In the genomic region with DNA sequence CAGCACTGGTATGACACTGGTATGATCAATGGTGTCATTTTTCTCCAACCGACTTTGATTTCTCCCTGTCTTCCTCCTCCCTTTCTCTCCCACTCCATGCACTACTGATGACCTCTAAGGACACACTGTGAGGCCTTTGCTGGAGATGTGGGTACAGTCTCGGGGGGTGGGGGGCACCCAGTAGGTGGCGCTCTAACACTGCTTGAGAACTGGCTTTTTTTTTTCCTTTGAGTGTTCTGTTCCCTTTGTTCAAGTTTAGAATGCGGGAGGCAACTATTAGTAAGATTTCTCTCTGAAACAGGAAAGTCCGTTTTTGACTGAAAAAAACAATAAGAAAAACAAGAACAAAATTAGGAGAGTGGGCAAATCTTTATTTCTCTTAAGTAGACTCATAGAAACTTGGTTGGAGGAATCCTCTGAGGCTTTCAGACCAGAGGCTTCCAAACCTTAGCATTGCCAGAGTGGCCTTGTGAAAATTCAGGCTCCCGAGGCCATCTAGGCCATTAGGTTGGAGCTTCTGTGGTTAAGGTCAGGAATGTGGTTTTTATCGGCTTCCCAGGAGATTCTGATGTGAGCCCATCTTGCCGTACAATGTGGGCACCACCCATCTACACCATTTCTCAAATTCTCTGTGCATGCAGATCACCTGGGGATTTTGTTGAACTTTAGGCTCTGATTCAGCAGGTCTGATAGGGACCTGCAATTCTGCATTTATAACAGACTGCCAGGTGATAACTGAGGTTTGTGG, we compare ENCODE assay signal across 7 cellular contexts. TPM values are rescaled to one million over a fixed set of nuclear protein-coding genes. Genes with fewer than 3 reads are reported as not detected.
DNase-seq lines count a peak whose midpoint lies in the region; ATAC-seq and TF ChIP-seq lines count a peak whose summit lies in the region.

No MANE protein-coding gene starts in this region.

- H3K79me2 ChIP-seq in hepatocyte, result peaks cover 88% of the 10 kb centered on the region

- TF ChIP-seq CTCF in hepatocyte (IDR thresholded peaks at IDR 0.05; ENCODE audit: poor library complexity), result peak; percentile 57

- ATAC-seq in GM21619 (IDR thresholded peaks at IDR 0.05; ENCODE audit: unreplicated experiment) (peak; percentile 49), HG02973 (IDR thresholded peaks at IDR 0.05; ENCODE audit: unreplicated experiment) (no peak)

- no peak overlapping the region for H3K4me3 ChIP-seq in hepatocyte

- H2AFZ ChIP-seq in hepatocyte, result no peak overlapping the region

- no peak overlapping the region for H3K27ac ChIP-seq in hepatocyte

- no peaks in the 10 kb centered on the region for H3K9me3 ChIP-seq in hepatocyte (ENCODE audit: low read depth)

- DNase-seq in ELR (ENCODE audit: low read depth), result peak; percentile 66
- peak; percentile 6 for DNase-seq in NCI-H2227 (lab: John Stamatoyannopoulos, UW; ENCODE audit: unreplicated experiment)
- DNase-seq in activated T-helper 9 cell treated with anti-CD3 and anti-CD28 coated beads, Interleukin-2, amount 50 U/mL, for 16 hours (ENCODE audit: low read depth), result peak; percentile 3
- peak; percentile 56 for DNase-seq in hepatocyte (ENCODE audit: low spot score)
- DNase-seq in stimulated activated CD8-positive, alpha-beta memory T cell treated with anti-CD3 and anti-CD28 coated beads, Interleukin-4, amount 100 ng/mL, for 48 hours, result peak; percentile 72

- no peaks in the 10 kb centered on the region for H3K9me2 ChIP-seq in hepatocyte (replicated peaks; ENCODE audit: insufficient read depth)

- no peaks in the 10 kb centered on the region for H3K27me3 ChIP-seq in hepatocyte

- H3K4me2 ChIP-seq in hepatocyte, result no peak overlapping the region

- H3K36me3 ChIP-seq in hepatocyte (replicated peaks; ENCODE audit: insufficient read depth, low read depth), result no peaks in the 10 kb centered on the region

- WGBS in hepatocyte (ENCODE audit: low lambda C conversion rate, missing lambda C conversion rate), result 62% methylated on average over 8 of the region's 8 CpGs

- no peaks in the 10 kb centered on the region for H4K20me1 ChIP-seq in hepatocyte (ENCODE audit: insufficient read depth, poor library complexity, severe bottlenecking)

- peaks cover 10% of the 10 kb centered on the region for H3K4me1 ChIP-seq in hepatocyte (ENCODE audit: insufficient read depth)

RNA-seq across cellular contexts. Expression of a gene that starts 43.2 kb away (rescaled TPM):
- 53.0 and 58.1 TPM in 2 replicates for total RNA-seq in hepatocyte
- polyA plus RNA-seq in hepatocyte, result 25.1 and 27.2 TPM in 2 replicates

Comparison
In these comparisons a context has a peak if more than half of its experiments do, and no peak if none do; other contexts are left out.
1. DNase-seq: peak in every context shown above with its lines; median percentile 72 in stimulated activated CD8-positive, alpha-beta memory T cell treated with anti-CD3 and anti-CD28 coated beads, Interleukin-4, amount 100 ng/mL, for 48 hours; 66 in ELR; 56 in hepatocyte; 6 in NCI-H2227; 3 in activated T-helper 9 cell treated with anti-CD3 and anti-CD28 coated beads, Interleukin-2, amount 50 U/mL, for 16 hours.